In the genomic region with DNA sequence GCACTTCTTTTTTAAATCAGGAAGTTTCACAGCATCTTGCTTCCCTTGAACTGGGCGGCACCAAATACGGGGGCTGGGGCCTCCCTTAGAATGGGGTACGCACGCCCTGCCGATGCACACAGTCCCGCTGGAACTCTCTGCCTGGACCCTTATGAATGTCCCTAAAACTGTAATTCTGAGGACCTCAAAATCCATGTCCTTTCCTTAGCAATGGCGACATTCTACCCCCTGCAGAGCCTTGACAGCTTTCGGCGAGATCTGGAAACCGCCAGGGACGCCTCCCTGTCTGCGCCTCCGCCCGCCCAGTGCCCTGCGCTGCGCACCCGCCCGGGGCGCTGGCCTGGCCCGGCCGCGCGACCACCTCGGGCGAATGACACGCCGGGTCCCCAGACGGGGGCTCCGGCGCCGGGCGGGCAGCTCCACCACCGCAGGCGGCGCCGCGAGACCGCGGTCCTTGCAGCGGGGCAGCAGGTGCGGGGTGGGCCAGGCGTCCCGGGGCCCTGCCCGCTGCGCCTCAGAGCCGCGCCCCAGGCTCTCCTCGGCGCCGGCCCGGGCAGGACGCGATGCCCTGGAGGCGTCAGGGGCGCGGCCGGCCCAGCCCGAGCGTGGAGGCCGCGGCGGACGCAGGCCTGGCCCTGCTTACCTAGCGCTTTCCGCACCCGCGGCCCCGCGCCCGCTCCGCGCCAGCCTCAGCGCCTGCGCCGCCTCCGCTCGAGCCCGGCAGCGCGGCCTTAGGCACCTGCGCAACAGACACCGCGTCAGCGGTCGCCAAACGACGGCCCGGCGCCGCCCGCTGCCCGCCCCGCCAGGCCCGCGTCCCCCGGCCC, we compare ENCODE assay signal across 8 cellular contexts. TPM values are rescaled to one million over a fixed set of nuclear protein-coding genes. Genes with fewer than 3 reads are reported as not detected.
DNase-seq lines count a peak whose midpoint lies in the region; ATAC-seq, FAIRE-seq and TF ChIP-seq lines count a peak whose summit lies in the region.

No MANE protein-coding gene starts in this region.

- ATAC-seq in GM18858 (IDR thresholded peaks at IDR 0.05; ENCODE audit: unreplicated experiment) = peak; percentile 32
- peak; percentile 43 for ATAC-seq in HG03064 (IDR thresholded peaks at IDR 0.05; ENCODE audit: low read depth, unreplicated experiment)
- ATAC-seq in Right ventricle myocardium inferior = peak; percentile 8

- FAIRE-seq in urothelium cell line (lab: Jason Lieb, UNC) = no peak

- no peak for TF ChIP-seq CTCF in AG09309 (IDR thresholded peaks at IDR 0.05; ENCODE audit: control insufficient read depth, insufficient read depth, low read depth, low read length, missing control alignments)

- DNase-seq in AG09309 (ENCODE audit: low read depth) (no peak), OCI-M1 (lab: John Stamatoyannopoulos, UW) (peak; percentile 73), activated gamma-delta T cell (lab: John Stamatoyannopoulos, UW) (peak; percentile 78), Right ventricle myocardium inferior (ENCODE audit: missing footprints) (no peak), posterior cingulate gyrus (peak in 7 of 10 donors; percentile 31 to 94 (median 57)), urothelium cell line (ENCODE audit: low spot score) (peak; percentile 40)

- H3K4me3 ChIP-seq in AG09309 (ENCODE audit: control insufficient read depth, low read depth, low read length) = peak overlapping the region; percentile 35

- intact Hi-C loops in Right ventricle myocardium inferior (cut with DNase I) (loop anchor here (5.0 kb wide), 1 partner anchor 214 kb away; a partner anchor contains a TSS), posterior cingulate gyrus (cut with DNase I) (loop anchor here (5.0 kb wide), 1 partner anchor 54 kb away; a partner anchor contains a TSS)

RNA-seq across cellular contexts. Expression of a gene that starts 0.5 kb away (rescaled TPM):
- total RNA-seq in Right ventricle myocardium inferior = 171 TPM

RNA-seq across cellular contexts. Expression of a gene that starts 0.9 kb away (rescaled TPM):
- total RNA-seq in Right ventricle myocardium inferior = 28.3 TPM

RNA-seq across cellular contexts. Expression of a gene that starts 32.6 kb away (rescaled TPM):
- not detected for total RNA-seq in Right ventricle myocardium inferior

RNA-seq across cellular contexts. Expression of a gene that starts 43.3 kb away (rescaled TPM):
- total RNA-seq in Right ventricle myocardium inferior = 37.9 TPM

RNA-seq across cellular contexts. Expression of a gene that starts 43.7 kb away (rescaled TPM):
- total RNA-seq in Right ventricle myocardium inferior = 36.1 TPM

Comparison
In these comparisons a context has a peak if more than half of its experiments do, and no peak if none do; other contexts are left out.
1. DNase-seq: peak in OCI-M1 (single experiment), activated gamma-delta T cell (single experiment), posterior cingulate gyrus (7 of 10) and urothelium cell line (single experiment); none in AG09309 (single experiment) and Right ventricle myocardium inferior (single experiment).
2. Peak in every context shown above with its lines, with median percentiles within 50 percentile points of each other: ATAC-seq.